ENCODE assay signal across 14 cellular contexts in genomic region chr12:53378222-53378621, GRCh38.
DNase-seq lines count a peak whose midpoint lies in the region; ATAC-seq, FAIRE-seq and TF ChIP-seq lines count a peak whose summit lies in the region.
"Had no signal": no experiment of that assay in that cellular context is flagged by ENCODE, and none has a peak within 500 bp of the region (broad histone marks: within the 10 kb centered on the region; RNA-seq: fewer than 3 reads in every experiment).

No MANE protein-coding gene starts in this region.

- no peak for ATAC-seq in stimulated activated naive CD8-positive, alpha-beta T cell treated with anti-CD3 and anti-CD28 coated beads, Interleukin-15, Interleukin-2, amounts not matched to agents 100 U/mL and 50 U/mL, for 24 hours
- no peak for ATAC-seq in GM21367 (IDR thresholded peaks at IDR 0.05; ENCODE audit: unreplicated experiment)
- no peak for ATAC-seq in GM21423 (IDR thresholded peaks at IDR 0.05; ENCODE audit: unreplicated experiment)
- ATAC-seq: naive thymus-derived CD8-positive, alpha-beta T cell had no signal

- H3K4me1 ChIP-seq in BLaER1 treated with 17β-estradiol and CSF1 and Interleukin-3, amounts not matched to agents 10 nM and 100 nM = peaks cover 38 to 59% (median 46%) of the 10 kb centered on the region in 10 experiments
- peaks cover 20% of the 10 kb centered on the region for H3K4me1 ChIP-seq in effector memory CD4-positive, alpha-beta T cell (ENCODE audit: control insufficient read depth, insufficient read depth, low read length, poor library complexity, severe bottlenecking)
- H3K4me1 ChIP-seq in parathyroid adenoma = peaks cover 14% of the 10 kb centered on the region

- no peak overlapping the region for H3K9ac ChIP-seq in BLaER1 treated with 17β-estradiol and CSF1 and Interleukin-3, amounts not matched to agents 10 nM and 100 nM
- H3K9ac ChIP-seq in parathyroid adenoma = no peak overlapping the region

- no peak for FAIRE-seq in urothelium cell line (lab: Jason Lieb, UNC)

- peaks cover 4% of the 10 kb centered on the region for H3K79me2 ChIP-seq in parathyroid adenoma

- peak overlapping the region in 7 of 11 experiments; percentile 67 to 77 (median 71); a peak in 8 of 22 replicates for H3K4me2 ChIP-seq in BLaER1 treated with 17β-estradiol and CSF1 and Interleukin-3, amounts not matched to agents 10 nM and 100 nM
- peak overlapping the region; percentile 97 for H3K4me2 ChIP-seq in parathyroid adenoma (ENCODE audit: low read length)

- TF ChIP-seq CTCF in parathyroid adenoma (IDR thresholded peaks at IDR 0.05) = no peak

- H3K4me3 ChIP-seq in BLaER1 treated with 17β-estradiol and CSF1 and Interleukin-3, amounts not matched to agents 10 nM and 100 nM = no peak overlapping the region
- H3K4me3 ChIP-seq in effector memory CD4-positive, alpha-beta T cell (ENCODE audit: insufficient read depth, low read depth, low read length, poor library complexity, severe bottlenecking) = no peak overlapping the region
- peak overlapping the region; percentile 75 for H3K4me3 ChIP-seq in parathyroid adenoma (ENCODE audit: low read depth, low read length)

- no peaks in the 10 kb centered on the region for H3K9me3 ChIP-seq in BLaER1 treated with 17β-estradiol and CSF1 and Interleukin-3, amounts not matched to agents 10 nM and 100 nM (replicated peaks in 1 of 11)
- H3K9me3 ChIP-seq in KOPT-K1 (ENCODE audit: insufficient read depth, low read length, poor library complexity, severe bottlenecking) (no peaks in the 10 kb centered on the region), parathyroid adenoma (ENCODE audit: control insufficient read depth, low read length) (no peaks in the 10 kb centered on the region)
- no peaks in the 10 kb centered on the region for H3K9me3 ChIP-seq in effector memory CD4-positive, alpha-beta T cell (ENCODE audit: control insufficient read depth, low read length)
- H3K9me3 ChIP-seq: BLaER1 had no signal

- no peak for DNase-seq in effector memory CD4-positive, alpha-beta T cell
- no peak for DNase-seq in urothelium cell line (ENCODE audit: low spot score)
- no peak for DNase-seq in stimulated activated naive CD8-positive, alpha-beta T cell treated with anti-CD3 and anti-CD28 coated beads, Interleukin-15, Interleukin-2, amounts not matched to agents 100 U/mL and 50 U/mL, for 24 hours
- DNase-seq: activated CD4-positive, CD25-positive, alpha-beta regulatory T cell; activated gamma-delta T cell; NCI-H2081 treated with DMSO at 0.1 percent for 48 hours; stimulated activated CD4-positive, alpha-beta T cell treated with anti-CD3 and anti-CD28 coated beads, Interleukin-4, amount 100 ng/mL, for 1 hour had no signal

- H4K20me1 ChIP-seq in BLaER1 treated with 17β-estradiol and CSF1 and Interleukin-3, amounts not matched to agents 10 nM and 100 nM = peaks cover 12 to 24% (median 13%) of the 10 kb centered on the region in 11 experiments; a peak in 20 of 22 replicates

- H3K27ac ChIP-seq in BLaER1 treated with 17β-estradiol and CSF1 and Interleukin-3, amounts not matched to agents 10 nM and 100 nM = peak overlapping the region in 9 of 11 experiments; percentile 75 to 88 (median 84); a peak in 12 of 22 replicates
- H3K27ac ChIP-seq in KOPT-K1 (ENCODE audit: low read depth, low read length, poor library complexity, severe bottlenecking) = peak overlapping the region; percentile 90
- peak overlapping the region; percentile 66 for H3K27ac ChIP-seq in effector memory CD4-positive, alpha-beta T cell (ENCODE audit: insufficient read depth, low read length, poor library complexity, severe bottlenecking)
- H3K27ac ChIP-seq in parathyroid adenoma = peak overlapping the region; percentile 89

- peaks cover 12 to 21% (median 15%) of the 10 kb centered on the region in 11 experiments for H3K36me3 ChIP-seq in BLaER1 treated with 17β-estradiol and CSF1 and Interleukin-3, amounts not matched to agents 10 nM and 100 nM
- H3K36me3 ChIP-seq in KOPT-K1 (ENCODE audit: insufficient read depth, low read length) (peaks cover 21% of the 10 kb centered on the region), parathyroid adenoma (ENCODE audit: control insufficient read depth, insufficient read depth, low read length) (no peaks in the 10 kb centered on the region)
- H3K36me3 ChIP-seq in effector memory CD4-positive, alpha-beta T cell (ENCODE audit: control insufficient read depth, insufficient read depth, low read length) = peaks cover 11% of the 10 kb centered on the region

- H3K27me3 ChIP-seq in BLaER1 treated with 17β-estradiol and CSF1 and Interleukin-3, amounts not matched to agents 10 nM and 100 nM = no peaks in the 10 kb centered on the region
- no peaks in the 10 kb centered on the region for H3K27me3 ChIP-seq in effector memory CD4-positive, alpha-beta T cell (replicated peaks; ENCODE audit: control insufficient read depth, insufficient read depth, low read length, poor library complexity, severe bottlenecking)
- H3K27me3 ChIP-seq in parathyroid adenoma (ENCODE audit: control insufficient read depth, insufficient read depth, low read length) = no peaks in the 10 kb centered on the region
- H3K27me3 ChIP-seq: BLaER1 had no signal

- peak overlapping the region; percentile 88 for H2AFZ ChIP-seq in parathyroid adenoma
